Comparison of ENCODE assay signal across 23 cellular contexts in genomic region chr1:65036614-65037180, GRCh38.
DNase-seq lines count a peak whose midpoint lies in the region; ATAC-seq and TF ChIP-seq lines count a peak whose summit lies in the region.
"Had no signal": no experiment of that assay in that cellular context is flagged by ENCODE, and none has a peak within 500 bp of the region (broad histone marks: within the 10 kb centered on the region; RNA-seq: fewer than 3 reads in every experiment).

No MANE protein-coding gene starts in this region.

- peaks cover 8% of the 10 kb centered on the region for H3K36me3 ChIP-seq in adipocyte (ENCODE audit: control insufficient read depth, insufficient read depth, low read length, severe bottlenecking)
- no peaks in the 10 kb centered on the region for H3K36me3 ChIP-seq in left lung
- H3K36me3 ChIP-seq in psoas muscle (ENCODE audit: insufficient read depth in 1 of 2, low read depth in 1 of 2): peaks cover 0 to 22% of the 10 kb centered on the region in 2 donors
- H3K36me3 ChIP-seq: BE2C, MG63 had no signal

- ATAC-seq in left lung (peak; percentile 41), psoas muscle (no peak)
- ATAC-seq: T-cell had no signal

- H3K27me3 ChIP-seq in adipocyte (replicated peaks; ENCODE audit: control insufficient read depth, insufficient read depth, low read length) (no peaks in the 10 kb centered on the region), left lung (no peaks in the 10 kb centered on the region), psoas muscle (ENCODE audit: insufficient read depth in 3 of 3, low read length in 2 of 3) (no peaks in the 10 kb centered on the region)
- H3K27me3 ChIP-seq: BE2C, MG63 had no signal

- H3K27ac ChIP-seq in left lung: no peak overlapping the region
- H3K27ac ChIP-seq in psoas muscle: no peak overlapping the region

- DNase-seq in GM04503 (ENCODE audit: low read depth) (peak; percentile 11), adipocyte (ENCODE audit: low read depth) (no peak), left lung (no peak), SHP77 (lab: John Stamatoyannopoulos, UW) (no peak), psoas muscle (no peak), GF-D8 (lab: John Stamatoyannopoulos, UW) (no peak)
- DNase-seq in stimulated activated CD4-positive, alpha-beta T cell treated with anti-CD3 and anti-CD28 coated beads, Interleukin-2, amount 100 ng/mL, for 24 hours: no peak
- DNase-seq: BE2C; Caco-2; CD4-positive, alpha-beta T cell; HFFc6; IMR-90; Karpas-422; MG63; NCI-H1092; NCI-H146; NCI-H2107; NCI-H510A; NCI-H748 treated with DMSO at 0.1 percent for 48 hours; NK-92 treated with Interleukin-12 subunit alpha and Interleukin-12 subunit beta, amount 100 ng/mL, for 24 hours; Right ventricle myocardium superior; SK-N-SH; T-cell had no signal

- H3K4me3 ChIP-seq in adipocyte (ENCODE audit: low read length) (peak overlapping the region; percentile 35), left lung (no peak overlapping the region), psoas muscle (no peak overlapping the region)
- H3K4me3 ChIP-seq: MG63 had no signal

- H3K4me1 ChIP-seq in adipocyte (ENCODE audit: control insufficient read depth, insufficient read depth, low read length): peaks cover 13% of the 10 kb centered on the region
- H3K4me1 ChIP-seq in left lung: peaks cover 0 to 11% of the 10 kb centered on the region in 2 donors
- H3K4me1 ChIP-seq in psoas muscle: peaks cover 25% of the 10 kb centered on the region
- H3K4me1 ChIP-seq: BE2C, Caco-2 had no signal

- intact Hi-C loops in left lung (cut with DNase I): no loop called here
- intact Hi-C loops in psoas muscle (cut with DNase I): loop anchor here in 1 of 2 donors (10.0 kb wide), 1 partner anchor 852 kb away; no protein-coding TSS in a partner anchor

- H3K9me3 ChIP-seq in adipocyte (ENCODE audit: control insufficient read depth, low read length) (no peaks in the 10 kb centered on the region), left lung (no peaks in the 10 kb centered on the region), psoas muscle (no peaks in the 10 kb centered on the region)
- H3K9me3 ChIP-seq: BE2C, Caco-2, MG63, SK-N-SH had no signal

- WGBS in psoas muscle, 3 donors: 91 to 98% (median 93%) methylated on average over 2 of the region's 2 CpGs

- peak overlapping the region; percentile 3 for H3K9ac ChIP-seq in adipocyte (ENCODE audit: low read length)
- H3K9ac ChIP-seq: SK-N-SH had no signal

- TF ChIP-seq CTCF in left lung (IDR thresholded peaks at IDR 0.05): no peak
- no peak for TF ChIP-seq CTCF in psoas muscle (IDR thresholded peaks at IDR 0.05)
